10 cellular contexts compared by ENCODE assay signal in genomic region chr4:2497931-2498330, GRCh38. TPM values are rescaled to one million over a fixed set of nuclear protein-coding genes. Genes with fewer than 3 reads are reported as not detected.
A peak's percentile ranks its signal among the peaks of the same experiment; 100 is the strongest.
DNase-seq lines count a peak whose midpoint lies in the region; ATAC-seq and TF ChIP-seq lines count a peak whose summit lies in the region.
"Had no signal": no experiment of that assay in that cellular context is flagged by ENCODE, and none has a peak within 500 bp of the region (broad histone marks: within the 10 kb centered on the region; RNA-seq: fewer than 3 reads in every experiment).

No MANE protein-coding gene starts in this region.

- 82% methylated on average over 9 of the region's 9 CpGs for WGBS in esophagus muscularis mucosa

- no peaks in the 10 kb centered on the region for H3K9me3 ChIP-seq in Peyer's patch
- no peaks in the 10 kb centered on the region for H3K9me3 ChIP-seq in esophagus muscularis mucosa

- ATAC-seq in GM19372 (IDR thresholded peaks at IDR 0.05; ENCODE audit: low read depth, unreplicated experiment) (peak; percentile 92), HG03039 (IDR thresholded peaks at IDR 0.05; ENCODE audit: unreplicated experiment) (peak; percentile 74)

- H3K27me3 ChIP-seq in Peyer's patch, result no peaks in the 10 kb centered on the region
- no peaks in the 10 kb centered on the region for H3K27me3 ChIP-seq in esophagus muscularis mucosa

- DNase-seq in GM10266 (ENCODE audit: extremely low spot score) (peak; percentile 71), Peyer's patch (peak in 2 of 3 donors; percentile 19 to 52), GM03348 (ENCODE audit: low spot score) (no peak), esophagus muscularis mucosa (ENCODE audit: extremely low spot score) (no peak), NCI-H1694 (lab: John Stamatoyannopoulos, UW) (no peak)
- DNase-seq in activated effector memory CD4-positive, alpha-beta T cell treated with anti-CD3 and anti-CD28 coated beads, Interleukin-2, amount 50 U/mL, for 16 hours, result no peak
- DNase-seq: CD4-positive, alpha-beta T cell; NCI-H510A treated with DMSO at 0.1 percent for 48 hours had no signal

- H3K4me1 ChIP-seq in Peyer's patch (peaks cover 0 to 4% (median 0%) of the 10 kb centered on the region in 4 donors), esophagus muscularis mucosa (peaks cover 9 to 23% (median 15%) of the 10 kb centered on the region in 4 donors)

- no peak for TF ChIP-seq POLR2A in Peyer's patch (IDR thresholded peaks at IDR 0.05)
- TF ChIP-seq POLR2A in esophagus muscularis mucosa (IDR thresholded peaks at IDR 0.05; ENCODE audit: low read depth), result no peak

- H3K36me3 ChIP-seq in Peyer's patch, result peaks cover 0 to 85% (median 0%) of the 10 kb centered on the region in 3 donors
- H3K36me3 ChIP-seq in esophagus muscularis mucosa, result peaks cover 28 to 79% (median 64%) of the 10 kb centered on the region in 4 donors

- H3K4me3 ChIP-seq in Peyer's patch (no peak overlapping the region), esophagus muscularis mucosa (no peak overlapping the region)

- intact Hi-C loops in esophagus muscularis mucosa (cut with DNase I), result no loop called here

- TF ChIP-seq CTCF in GM10266 (IDR thresholded peaks at IDR 0.05; ENCODE audit: control insufficient read depth, insufficient read depth, low read depth, missing control alignments), result no peak
- no peak for TF ChIP-seq CTCF in Peyer's patch (IDR thresholded peaks at IDR 0.05)
- no peak for TF ChIP-seq CTCF in esophagus muscularis mucosa (IDR thresholded peaks at IDR 0.05)

- H3K27ac ChIP-seq in Peyer's patch (peak overlapping the region in 1 of 4 donors; percentile 39), esophagus muscularis mucosa (replicated peaks in 1 of 4) (no peak overlapping the region)

- TF ChIP-seq EP300 in esophagus muscularis mucosa (IDR thresholded peaks at IDR 0.05), result no peak

RNA-seq across cellular contexts. Expression of gene RNF4, which starts 29.0 kb away (rescaled TPM):
- total RNA-seq in Peyer's patch, result 10 to 100 TPM; 42.2 to 99.0 (median 50.1) TPM
- total RNA-seq in esophagus muscularis mucosa, result 10 to 100 TPM; 33.2 to 49.0 (median 40.7) TPM

RNA-seq across cellular contexts. Expression of gene FAM193A, which starts 38.5 kb away (rescaled TPM):
- 10 to 100 TPM; 38.2 to 77.6 (median 51.2) TPM for total RNA-seq in Peyer's patch
- 10 to 100 TPM; 20.0 to 30.6 (median 24.6) TPM for total RNA-seq in esophagus muscularis mucosa

Comparison
In these comparisons a context has a peak if more than half of its experiments do, and no peak if none do; other contexts are left out.
1. DNase-seq: peak in GM10266 (single experiment) and Peyer's patch (2 of 3); none in GM03348 (single experiment), esophagus muscularis mucosa (single experiment), activated effector memory CD4-positive, alpha-beta T cell treated with anti-CD3 and anti-CD28 coated beads, Interleukin-2, amount 50 U/mL, for 16 hours (single experiment) and NCI-H1694 (single experiment).